Comparison of ENCODE assay signal across 24 cellular contexts in the genomic region with DNA sequence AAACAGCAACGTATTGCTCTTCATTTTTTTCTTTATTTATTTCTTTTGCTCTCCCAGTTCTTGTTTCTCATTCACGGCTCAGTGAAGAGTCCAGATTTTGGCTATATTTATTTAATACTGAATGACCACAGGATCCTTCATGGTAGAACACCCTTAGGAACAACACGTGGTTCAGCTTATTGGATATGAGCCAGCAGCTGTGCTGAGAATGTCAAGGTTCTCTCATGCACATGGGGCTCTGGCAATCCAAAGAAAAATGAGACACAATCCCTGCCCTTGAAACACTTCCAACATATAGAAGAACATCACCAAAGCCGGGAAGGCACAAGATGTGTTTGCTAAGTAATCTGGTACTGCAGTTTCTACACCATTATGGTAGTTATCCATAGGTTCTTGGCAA.
DNase-seq lines count a peak whose midpoint lies in the region; ATAC-seq and TF ChIP-seq lines count a peak whose summit lies in the region.
"Had no signal": no experiment of that assay in that cellular context is flagged by ENCODE, and none has a peak within 500 bp of the region (broad histone marks: within the 10 kb centered on the region; RNA-seq: fewer than 3 reads in every experiment).

No MANE protein-coding gene starts in this region.

- no peaks in the 10 kb centered on the region for H4K20me1 ChIP-seq in neural cell (ENCODE audit: insufficient read depth)
- H4K20me1 ChIP-seq: BLaER1 treated with 17β-estradiol and CSF1 and Interleukin-3, amounts not matched to agents 10 nM and 100 nM had no signal

- H3K9me3 ChIP-seq in neural cell (ENCODE audit: low read length) = no peaks in the 10 kb centered on the region
- no peaks in the 10 kb centered on the region for H3K9me3 ChIP-seq in ascending aorta
- H3K9me3 ChIP-seq: BLaER1 treated with 17β-estradiol and CSF1 and Interleukin-3, amounts not matched to agents 10 nM and 100 nM; Caco-2 had no signal

- H3K9ac ChIP-seq in neural cell (ENCODE audit: low read length) = no peak overlapping the region
- H3K9ac ChIP-seq: BLaER1 treated with 17β-estradiol and CSF1 and Interleukin-3, amounts not matched to agents 10 nM and 100 nM had no signal

- H3K4me1 ChIP-seq in ascending aorta = no peaks in the 10 kb centered on the region
- H3K4me1 ChIP-seq: BLaER1 treated with 17β-estradiol and CSF1 and Interleukin-3, amounts not matched to agents 10 nM and 100 nM; Caco-2 had no signal

- H3K4me3 ChIP-seq in choroid plexus epithelial cell (ENCODE audit: low read depth, low read length) (no peak overlapping the region), neural cell (ENCODE audit: low read length) (no peak overlapping the region), ascending aorta (no peak overlapping the region)
- H3K4me3 ChIP-seq: BLaER1 treated with 17β-estradiol and CSF1 and Interleukin-3, amounts not matched to agents 10 nM and 100 nM had no signal

- peak overlapping the region; percentile 2 for H3K4me2 ChIP-seq in neural cell (ENCODE audit: low read length)
- H3K4me2 ChIP-seq: BLaER1 treated with 17β-estradiol and CSF1 and Interleukin-3, amounts not matched to agents 10 nM and 100 nM had no signal

- H2AFZ ChIP-seq in neural cell (ENCODE audit: low read depth, low read length) = no peak overlapping the region

- TF ChIP-seq CTCF in choroid plexus epithelial cell (conservative IDR thresholded peaks at IDR 0.05; ENCODE audit: low read depth, low read length) (no peak), neural cell (IDR thresholded peaks at IDR 0.05; ENCODE audit: poor library complexity, severe bottlenecking) (no peak), ascending aorta (IDR thresholded peaks at IDR 0.05) (no peak)

- H3K27ac ChIP-seq in neural cell (ENCODE audit: low read length) (no peak overlapping the region), ascending aorta (no peak overlapping the region)
- H3K27ac ChIP-seq: 22Rv1; BLaER1 treated with 17β-estradiol and CSF1 and Interleukin-3, amounts not matched to agents 10 nM and 100 nM; RWPE1 had no signal

- TF ChIP-seq EP300 in neural cell (conservative IDR thresholded peaks at IDR 0.05; ENCODE audit: poor library complexity, severe bottlenecking) = no peak

- H3K9me2 ChIP-seq in neural cell (ENCODE audit: insufficient read depth, low read length) = no peaks in the 10 kb centered on the region

- H3K79me2 ChIP-seq in neural cell (replicated peaks; ENCODE audit: insufficient read depth, low read length) = no peaks in the 10 kb centered on the region

- DNase-seq in NCI-H82 (lab: John Stamatoyannopoulos, UW) = peak; percentile 5
- DNase-seq in NCI-H82 treated with DMSO at 0.1 percent for 48 hours (lab: John Stamatoyannopoulos, UW; ENCODE audit: unreplicated experiment) = no peak
- DNase-seq in choroid plexus epithelial cell (ENCODE audit: low read depth) = peak; percentile 63
- DNase-seq in NCI-H2029 (lab: John Stamatoyannopoulos, UW) = no peak
- DNase-seq in ascending aorta (ENCODE audit: low spot score in 2 of 2) = no peak
- DNase-seq: ACHN; Caco-2; CD4-positive, alpha-beta memory T cell; DMS153; NCI-H1105; NCI-H146; NCI-H2081; NCI-H2171; NCI-H345; NCI-H524 treated with DMSO at 0.1 percent for 48 hours; NK-92 treated with Interleukin-12 subunit alpha and Interleukin-12 subunit beta, amount 100 ng/mL, for 24 hours; SHP77 treated with DMSO at 0.1 percent for 48 hours had no signal

- ATAC-seq in GM21717 (IDR thresholded peaks at IDR 0.05; ENCODE audit: unreplicated experiment) (no peak), HG02973 (IDR thresholded peaks at IDR 0.05; ENCODE audit: unreplicated experiment) (no peak)
- ATAC-seq: SK-N-SH treated with all-trans-retinoic acid at 6 μM for 48 hours had no signal

- H3K27me3 ChIP-seq in neural cell (ENCODE audit: insufficient read depth, low read depth, low read length) = no peaks in the 10 kb centered on the region
- no peaks in the 10 kb centered on the region for H3K27me3 ChIP-seq in ascending aorta
- H3K27me3 ChIP-seq: BLaER1 treated with 17β-estradiol and CSF1 and Interleukin-3, amounts not matched to agents 10 nM and 100 nM had no signal

- peaks cover 4% of the 10 kb centered on the region for H3F3A ChIP-seq in neural cell (ENCODE audit: insufficient read depth, low read length, poor library complexity, severe bottlenecking)

- H3K36me3 ChIP-seq in neural cell (ENCODE audit: insufficient read depth, low read length) (no peaks in the 10 kb centered on the region), ascending aorta (no peaks in the 10 kb centered on the region)
- H3K36me3 ChIP-seq: BLaER1 treated with 17β-estradiol and CSF1 and Interleukin-3, amounts not matched to agents 10 nM and 100 nM had no signal

- TF ChIP-seq RAD21 in neural cell (conservative IDR thresholded peaks at IDR 0.05) = no peak

- intact Hi-C loops in ascending aorta (cut with DNase I) = no loop called here

TF ChIP-seq in neural cell, 6 proteins besides CTCF, POLR2A, EP300 and RAD21:
- TF ChIP-seq TAF1 (IDR thresholded peaks at IDR 0.05; ENCODE audit: low read depth) (no peak), POLR2AphosphoS5 (IDR thresholded peaks at IDR 0.05) (no peak), EZH2 (IDR thresholded peaks at IDR 0.05; ENCODE audit: borderline replicate concordance, insufficient read depth, low read length, poor library complexity, severe bottlenecking) (no peak), SMC3 (conservative IDR thresholded peaks at IDR 0.05; ENCODE audit: poor library complexity) (no peak), MXI1 (conservative IDR thresholded peaks at IDR 0.05; ENCODE audit: poor library complexity, severe bottlenecking) (no peak)
- TF ChIP-seq, protein P1, sequence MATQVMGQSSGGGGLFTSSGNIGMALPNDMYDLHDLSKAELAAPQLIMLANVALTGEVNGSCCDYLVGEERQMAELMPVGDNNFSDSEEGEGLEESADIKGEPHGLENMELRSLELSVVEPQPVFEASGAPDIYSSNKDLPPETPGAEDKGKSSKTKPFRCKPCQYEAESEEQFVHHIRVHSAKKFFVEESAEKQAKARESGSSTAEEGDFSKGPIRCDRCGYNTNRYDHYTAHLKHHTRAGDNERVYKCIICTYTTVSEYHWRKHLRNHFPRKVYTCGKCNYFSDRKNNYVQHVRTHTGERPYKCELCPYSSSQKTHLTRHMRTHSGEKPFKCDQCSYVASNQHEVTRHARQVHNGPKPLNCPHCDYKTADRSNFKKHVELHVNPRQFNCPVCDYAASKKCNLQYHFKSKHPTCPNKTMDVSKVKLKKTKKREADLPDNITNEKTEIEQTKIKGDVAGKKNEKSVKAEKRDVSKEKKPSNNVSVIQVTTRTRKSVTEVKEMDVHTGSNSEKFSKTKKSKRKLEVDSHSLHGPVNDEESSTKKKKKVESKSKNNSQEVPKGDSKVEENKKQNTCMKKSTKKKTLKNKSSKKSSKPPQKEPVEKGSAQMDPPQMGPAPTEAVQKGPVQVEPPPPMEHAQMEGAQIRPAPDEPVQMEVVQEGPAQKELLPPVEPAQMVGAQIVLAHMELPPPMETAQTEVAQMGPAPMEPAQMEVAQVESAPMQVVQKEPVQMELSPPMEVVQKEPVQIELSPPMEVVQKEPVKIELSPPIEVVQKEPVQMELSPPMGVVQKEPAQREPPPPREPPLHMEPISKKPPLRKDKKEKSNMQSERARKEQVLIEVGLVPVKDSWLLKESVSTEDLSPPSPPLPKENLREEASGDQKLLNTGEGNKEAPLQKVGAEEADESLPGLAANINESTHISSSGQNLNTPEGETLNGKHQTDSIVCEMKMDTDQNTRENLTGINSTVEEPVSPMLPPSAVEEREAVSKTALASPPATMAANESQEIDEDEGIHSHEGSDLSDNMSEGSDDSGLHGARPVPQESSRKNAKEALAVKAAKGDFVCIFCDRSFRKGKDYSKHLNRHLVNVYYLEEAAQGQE (IDR thresholded peaks at IDR 0.05; ENCODE audit: borderline replicate concordance) = no peak
TF ChIP-seq in neural cell: peak in this region for 0.

Comparison
In these comparisons a context has a peak if more than half of its experiments do, and no peak if none do; other contexts are left out.
1. DNase-seq: peak in NCI-H82 (single experiment) and choroid plexus epithelial cell (single experiment); none in NCI-H82 treated with DMSO at 0.1 percent for 48 hours (single experiment), NCI-H2029 (single experiment) and ascending aorta (0 of 2).